Comparison of ENCODE assay signal across 19 cellular contexts in the genomic region with DNA sequence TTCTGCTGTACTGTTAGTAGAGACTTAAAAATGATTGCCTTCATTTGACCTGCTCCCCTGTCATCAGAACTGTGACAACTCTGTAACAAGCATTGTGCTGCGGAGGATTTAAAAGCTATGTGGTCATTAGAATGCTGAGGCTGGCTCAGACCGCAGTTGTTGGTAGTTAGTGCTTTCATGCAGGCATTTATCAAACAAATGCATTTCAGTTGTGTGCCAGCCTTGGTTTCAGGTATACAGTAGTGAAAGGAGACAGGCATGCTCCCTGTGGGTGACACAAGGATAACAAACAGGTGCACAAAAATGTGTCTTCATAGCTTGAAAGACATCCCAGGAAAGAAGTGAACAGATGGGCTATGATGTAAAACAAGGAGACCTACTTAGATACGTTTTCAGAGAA.
DNase-seq lines count a peak whose midpoint lies in the region; ATAC-seq, FAIRE-seq and TF ChIP-seq lines count a peak whose summit lies in the region.
"Had no signal": no experiment of that assay in that cellular context is flagged by ENCODE, and none has a peak within 500 bp of the region (broad histone marks: within the 10 kb centered on the region; RNA-seq: fewer than 3 reads in every experiment).

No MANE protein-coding gene starts in this region.

- H3K27me3 ChIP-seq in CD4-positive, alpha-beta memory T cell (ENCODE audit: insufficient read depth, low read length): no peaks in the 10 kb centered on the region
- no peaks in the 10 kb centered on the region for H3K27me3 ChIP-seq in H1 (replicated peaks in 1 of 4; ENCODE audit: control insufficient read depth in 3 of 4, extremely low read depth in 1 of 4, insufficient read depth in 3 of 4, low read length in 3 of 4)
- H3K27me3 ChIP-seq in right lobe of liver: no peaks in the 10 kb centered on the region
- H3K27me3 ChIP-seq: heart right ventricle had no signal

- TF ChIP-seq CTCF in LNCaP clone FGC (IDR thresholded peaks at IDR 0.05; ENCODE audit: control insufficient read depth, extremely low read depth, insufficient read depth): no peak
- no peak for TF ChIP-seq CTCF in H1 (IDR thresholded peaks at IDR 0.05; ENCODE audit: control extremely low read depth in 1 of 3, insufficient read depth in 1 of 3, low read depth in 1 of 3, low read length in 3 of 3)
- TF ChIP-seq CTCF in nephron progenitor cell (IDR thresholded peaks at IDR 0.05): no peak
- TF ChIP-seq CTCF in activated CD8-positive, alpha-beta T cell treated with anti-CD3 and anti-CD28 coated beads for 36 hours (IDR thresholded peaks at IDR 0.05): no peak
- TF ChIP-seq CTCF in right lobe of liver (IDR thresholded peaks at IDR 0.05): no peak

- H3K27ac Mint-ChIP-seq in CD4-positive, alpha-beta memory T cell: peak overlapping the region in 5 of 7 donors; percentile 3 to 39 (median 10)
- H3K27ac Mint-ChIP-seq in nephron progenitor cell: peak overlapping the region; percentile 76
- no peak overlapping the region for H3K27ac Mint-ChIP-seq in activated CD8-positive, alpha-beta T cell treated with anti-CD3 and anti-CD28 coated beads for 36 hours
- H3K27ac Mint-ChIP-seq: activated CD8-positive, alpha-beta T cell treated with anti-CD3 and anti-CD28 coated beads, Interleukin-2, amount 10 ng/mL, durations not matched to agents 7 days and 5 days; activated T-helper 2 cell treated with anti-CD3 and anti-CD28 coated beads, Interferon-gamma antibody, Interleukin-2, Interleukin-4, amounts not matched to agents 10 μg/mL and 5 μg/mL and 100 μg/mL, durations not matched to agents 14 hours and 24 hours and 36 hours; dendritic cell treated with granulocyte-macrophage colony-stimulating factor and Interleukin-4, amounts not matched to agents 40 ng/mL and 50 ng/mL, for 4 days had no signal

- no peak overlapping the region for H4K91ac ChIP-seq in H1 (replicated peaks; ENCODE audit: insufficient read length, low read length)

- H3K79me1 ChIP-seq in H1 (ENCODE audit: low read depth, low read length): peaks cover 5% of the 10 kb centered on the region; the same call in 1 of the 2 replicates

- peak overlapping the region in 1 of 8 donors; percentile 18 for H3K4me3 Mint-ChIP-seq in CD4-positive, alpha-beta memory T cell
- no peak overlapping the region for H3K4me3 Mint-ChIP-seq in nephron progenitor cell
- no peak overlapping the region for H3K4me3 Mint-ChIP-seq in activated CD8-positive, alpha-beta T cell treated with anti-CD3 and anti-CD28 coated beads for 36 hours
- H3K4me3 Mint-ChIP-seq: activated CD8-positive, alpha-beta T cell treated with anti-CD3 and anti-CD28 coated beads, Interleukin-2, amount 10 ng/mL, durations not matched to agents 7 days and 5 days; dendritic cell treated with granulocyte-macrophage colony-stimulating factor and Interleukin-4, amounts not matched to agents 40 ng/mL and 50 ng/mL, for 4 days had no signal

- H3K4ac ChIP-seq in H1 (replicated peaks; ENCODE audit: insufficient read length, low read depth, low read length): peak overlapping the region; percentile 27

- H2BK5ac ChIP-seq in H1 (ENCODE audit: low read depth, low read length): no peak overlapping the region

- no peak for DNase-seq in CD4-positive, alpha-beta memory T cell
- DNase-seq in LNCaP clone FGC (ENCODE audit: low read depth): no peak
- no peak for DNase-seq in H1 (ENCODE audit: low read depth in 1 of 2, low spot score in 2 of 2)
- DNase-seq in nephron progenitor cell: no peak
- no peak for DNase-seq in activated CD8-positive, alpha-beta T cell treated with anti-CD3 and anti-CD28 coated beads for 36 hours
- no peak for DNase-seq in right lobe of liver
- DNase-seq: activated CD8-positive, alpha-beta T cell treated with anti-CD3 and anti-CD28 coated beads, Interleukin-2, amount 10 ng/mL, durations not matched to agents 7 days and 5 days; amygdala; DMS 273 treated with DMSO at 0.1 percent for 48 hours; heart right ventricle; NCI-H1436 treated with DMSO at 0.1 percent for 48 hours; NCI-H446 treated with DMSO at 0.1 percent for 48 hours had no signal

- peaks cover 0 to 49% of the 10 kb centered on the region in 2 experiments; a peak in 3 of 4 replicates for H3K79me2 ChIP-seq in H1 (ENCODE audit: control insufficient read depth in 1 of 2, insufficient read depth in 2 of 2, low read length in 2 of 2)

- no peaks in the 10 kb centered on the region for H3K23me2 ChIP-seq in H1 (ENCODE audit: low read depth, low read length)

- H2AK5ac ChIP-seq in H1 (ENCODE audit: low read depth, low read length): no peak overlapping the region

- H2AFZ ChIP-seq in H1 (ENCODE audit: low read length): no peak overlapping the region

- H3K56ac ChIP-seq in H1 (replicated peaks; ENCODE audit: insufficient read length, low read depth, low read length): no peak overlapping the region

- H4K8ac ChIP-seq in H1 (ENCODE audit: extremely low read depth, insufficient read depth, low read length): no peak overlapping the region

- peaks cover 7 to 12% of the 10 kb centered on the region in 2 donors for H3K36me3 Mint-ChIP-seq in CD4-positive, alpha-beta memory T cell
- H3K36me3 Mint-ChIP-seq in nephron progenitor cell (ENCODE audit: low read depth): peaks cover 32% of the 10 kb centered on the region
- peaks cover 12% of the 10 kb centered on the region for H3K36me3 Mint-ChIP-seq in activated CD8-positive, alpha-beta T cell treated with anti-CD3 and anti-CD28 coated beads for 36 hours (ENCODE audit: low read depth)

- H3K4me1 Mint-ChIP-seq in CD4-positive, alpha-beta memory T cell: peaks cover 33 to 52% (median 41%) of the 10 kb centered on the region in 4 donors
- peaks cover 37% of the 10 kb centered on the region for H3K4me1 Mint-ChIP-seq in nephron progenitor cell
- peaks cover 33% of the 10 kb centered on the region for H3K4me1 Mint-ChIP-seq in activated CD8-positive, alpha-beta T cell treated with anti-CD3 and anti-CD28 coated beads for 36 hours (ENCODE audit: low read depth)

- H2BK120ac ChIP-seq in H1 (replicated peaks; ENCODE audit: low read depth, low read length): no peak overlapping the region

- POLR2A ChIA-PET in CD4-positive, alpha-beta memory T cell (lab: Charles Lee; ENCODE audit: partially characterized antibody): no interaction called here
- POLR2A ChIA-PET in H1 (lab: Charles Lee; ENCODE audit: partially characterized antibody): interaction anchor here (0.7 to 1.4 kb wide), 4 partner anchors 9 to 112 kb away, joined by 3 to 7 read pairs (median 3); partner anchors contain the start of gene EIF5
- POLR2A ChIA-PET in activated CD8-positive, alpha-beta T cell treated with anti-CD3 and anti-CD28 coated beads for 36 hours (lab: Charles Lee): interaction anchor here (1.5 kb wide), 1 partner anchor 12 kb away, joined by 3 read pairs; no protein-coding TSS in a partner anchor

- H3K36me3 ChIP-seq in CD4-positive, alpha-beta memory T cell (ENCODE audit: insufficient read depth, low read length): no peaks in the 10 kb centered on the region
- H3K36me3 ChIP-seq in H1 (ENCODE audit: control insufficient read depth in 2 of 4, insufficient read depth in 4 of 4, low read length in 3 of 4): no peaks in the 10 kb centered on the region
- H3K36me3 ChIP-seq in right lobe of liver: no peaks in the 10 kb centered on the region

- H2BK20ac ChIP-seq in H1 (ENCODE audit: low read length): no peak overlapping the region

- intact Hi-C loops in CD4-positive, alpha-beta memory T cell (cut with micrococcal nuclease): no loop called here
- intact Hi-C loops in activated CD8-positive, alpha-beta T cell treated with anti-CD3 and anti-CD28 coated beads for 36 hours (cut with micrococcal nuclease): no loop called here
- intact Hi-C loops in right lobe of liver (cut with DNase I): no loop called here

- TF ChIP-seq EP300 in H1 (IDR thresholded peaks at IDR 0.05; ENCODE audit: borderline replicate concordance in 1 of 2, low read depth in 2 of 2, low read length in 2 of 2): no peak

- no peak overlapping the region for H3K27ac ChIP-seq in CD4-positive, alpha-beta memory T cell (ENCODE audit: low read depth, low read length)
- H3K27ac ChIP-seq in H1 (ENCODE audit: low read depth, low read length): no peak overlapping the region
- no peak overlapping the region for H3K27ac ChIP-seq in right lobe of liver

- ATAC-seq in activated CD8-positive, alpha-beta T cell treated with anti-CD3 and anti-CD28 coated beads for 36 hours: no peak
- ATAC-seq in right lobe of liver (no peak), HG03025 (IDR thresholded peaks at IDR 0.05; ENCODE audit: low FRiP score, unreplicated experiment) (no peak), GM21717 (IDR thresholded peaks at IDR 0.05; ENCODE audit: unreplicated experiment) (no peak)
- ATAC-seq: activated CD8-positive, alpha-beta T cell treated with anti-CD3 and anti-CD28 coated beads, Interleukin-2, amount 10 ng/mL, durations not matched to agents 7 days and 5 days had no signal

- H3K14ac ChIP-seq in H1 (ENCODE audit: insufficient read length): no peak overlapping the region

- no peak overlapping the region for H2BK12ac ChIP-seq in H1 (ENCODE audit: low read depth, low read length)

- FAIRE-seq in H1 (lab: Jason Lieb, UNC): no peak
- FAIRE-seq: GM19239, TTC549 had no signal

- H3K23ac ChIP-seq in H1 (ENCODE audit: insufficient read length): no peak overlapping the region

- no peak overlapping the region for H3K4me2 ChIP-seq in H1 (ENCODE audit: insufficient read depth in 1 of 2, low read depth in 2 of 2, low read length in 2 of 2)
- H3K4me2 ChIP-seq: SK-N-SH had no signal

- H4K5ac ChIP-seq in H1 (ENCODE audit: insufficient read length, low read depth, low read length): no peak overlapping the region

- no peak for TF ChIP-seq POLR2A in H1 (IDR thresholded peaks at IDR 0.05; ENCODE audit: control extremely low read depth in 1 of 2, low read depth in 2 of 2, low read length in 2 of 2)
- TF ChIP-seq POLR2A in right lobe of liver (IDR thresholded peaks at IDR 0.05): no peak

- no peaks in the 10 kb centered on the region for H3K9me3 ChIP-seq in CD4-positive, alpha-beta memory T cell (ENCODE audit: control insufficient read depth in 1 of 2, low read length in 2 of 2)
- H3K9me3 ChIP-seq in H1 (ENCODE audit: insufficient read depth in 2 of 2, low read depth in 1 of 2, low read length in 1 of 2): no peaks in the 10 kb centered on the region
- H3K9me3 ChIP-seq in right lobe of liver: no peaks in the 10 kb centered on the region
- H3K9me3 ChIP-seq: heart right ventricle, SK-N-SH had no signal

- no peaks in the 10 kb centered on the region for H3K9me3 Mint-ChIP-seq in CD4-positive, alpha-beta memory T cell
- H3K9me3 Mint-ChIP-seq in nephron progenitor cell: no peaks in the 10 kb centered on the region
- H3K9me3 Mint-ChIP-seq in activated CD8-positive, alpha-beta T cell treated with anti-CD3 and anti-CD28 coated beads for 36 hours: no peaks in the 10 kb centered on the region
- H3K9me3 Mint-ChIP-seq: activated T-helper 2 cell treated with anti-CD3 and anti-CD28 coated beads, Interferon-gamma antibody, Interleukin-2, Interleukin-4, amounts not matched to agents 10 μg/mL and 5 μg/mL and 100 μg/mL, durations not matched to agents 14 hours and 24 hours and 36 hours; dendritic cell treated with granulocyte-macrophage colony-stimulating factor and Interleukin-4, amounts not matched to agents 40 ng/mL and 50 ng/mL, for 4 days had no signal

- peaks cover 15% of the 10 kb centered on the region for H3K4me1 ChIP-seq in CD4-positive, alpha-beta memory T cell (ENCODE audit: insufficient read depth, low read length)
- H3K4me1 ChIP-seq in H1 (replicated peaks in 1 of 4; ENCODE audit: control insufficient read depth in 3 of 4, insufficient read depth in 4 of 4, low read length in 3 of 4): peaks cover 0 to 8% (median 3%) of the 10 kb centered on the region in 4 experiments; a peak in 5 of 7 replicates
- peaks cover 0 to 18% (median 0%) of the 10 kb centered on the region in 4 donors for H3K4me1 ChIP-seq in right lobe of liver

- 76% methylated on average over 3 of the region's 3 CpGs; no CpG with 5 or more reads in 1 of the 2 experiments for WGBS in H1 (ENCODE audit: extremely low coverage in 1 of 2, insufficient coverage in 1 of 2, insufficient read length in 1 of 2, insufficient replicate concordance in 2 of 2, low coverage in 1 of 2, low lambda C conversion rate in 2 of 2, missing lambda C conversion rate in 1 of 2), 2 experiments
- WGBS in right lobe of liver (ENCODE audit: insufficient coverage, low coverage, low lambda C conversion rate, missing lambda C conversion rate): 77% methylated on average over 3 of the region's 3 CpGs

- H4K20me1 ChIP-seq in H1 (replicated peaks in 1 of 2; ENCODE audit: control insufficient read depth in 1 of 2, insufficient read depth in 2 of 2, low read length in 2 of 2): peaks cover 0 to 3% of the 10 kb centered on the region in 2 experiments

- H3K4me3 ChIP-seq in CD4-positive, alpha-beta memory T cell (ENCODE audit: low read length in 2 of 2): no peak overlapping the region
- H3K4me3 ChIP-seq in LNCaP clone FGC (ENCODE audit: low read depth, low read length): peak overlapping the region; percentile 10; the same call in 1 of the 2 replicates
- no peak overlapping the region for H3K4me3 ChIP-seq in H1 (ENCODE audit: extremely low read depth in 1 of 4, insufficient read depth in 2 of 4, low read depth in 3 of 4, low read length in 4 of 4)
- H3K4me3 ChIP-seq in right lobe of liver: no peak overlapping the region
- H3K4me3 ChIP-seq: heart right ventricle had no signal

- no peak overlapping the region for H2BK15ac ChIP-seq in H1 (ENCODE audit: low read length)

- no peaks in the 10 kb centered on the region for H3K27me3 Mint-ChIP-seq in CD4-positive, alpha-beta memory T cell
- H3K27me3 Mint-ChIP-seq in nephron progenitor cell (ENCODE audit: low read depth, poor library complexity): no peaks in the 10 kb centered on the region
- no peaks in the 10 kb centered on the region for H3K27me3 Mint-ChIP-seq in activated CD8-positive, alpha-beta T cell treated with anti-CD3 and anti-CD28 coated beads for 36 hours
- H3K27me3 Mint-ChIP-seq: dendritic cell treated with granulocyte-macrophage colony-stimulating factor and Interleukin-4, amounts not matched to agents 40 ng/mL and 50 ng/mL, for 4 days had no signal

- no peak overlapping the region for H3K18ac ChIP-seq in H1 (ENCODE audit: extremely low read depth, low read length)

- H3K9ac ChIP-seq in H1 (replicated peaks in 1 of 4; ENCODE audit: extremely low read depth in 1 of 4, low read depth in 3 of 4, low read length in 3 of 4): no peak overlapping the region
- H3K9ac ChIP-seq: SK-N-SH had no signal

- no peak for TF ChIP-seq RAD21 in H1 (IDR thresholded peaks at IDR 0.05 in 1 of 2, conservative IDR thresholded peaks at IDR 0.05 in 1 of 2; ENCODE audit: low read depth in 2 of 2, low read length in 2 of 2)

- CTCF ChIA-PET in CD4-positive, alpha-beta memory T cell (lab: Charles Lee; ENCODE audit: partially characterized antibody): no interaction called here
- CTCF ChIA-PET in H1 (lab: Charles Lee; ENCODE audit: partially characterized antibody): interaction anchor here (2.2 kb wide), 1 partner anchor 55 kb away, joined by 7 read pairs; no protein-coding TSS in a partner anchor
- CTCF ChIA-PET in activated CD8-positive, alpha-beta T cell treated with anti-CD3 and anti-CD28 coated beads for 36 hours (lab: Charles Lee): interaction anchor here (1.0 to 2.2 kb wide), 2 partner anchors 22 to 73 kb away, joined by 3 to 6 read pairs; no protein-coding TSS in a partner anchor
